Comparison of ENCODE assay signal across 8 cellular contexts in genomic region chr6:45422541-45423110, GRCh38. TPM values are rescaled to one million over a fixed set of nuclear protein-coding genes. Genes with fewer than 3 reads are reported as not detected.
DNase-seq lines count a peak whose midpoint lies in the region; ATAC-seq and TF ChIP-seq lines count a peak whose summit lies in the region.

No MANE protein-coding gene starts in this region.

- peaks cover 61% of the 10 kb centered on the region for H3K27me3 Mint-ChIP-seq in activated naive CD4-positive, alpha-beta T cell treated with anti-CD3 and anti-CD28 coated beads, Interleukin-2, amount 10 ng/mL, durations not matched to agents 7 days and 5 days

- H3K27ac Mint-ChIP-seq in activated naive CD4-positive, alpha-beta T cell treated with anti-CD3 and anti-CD28 coated beads, Interleukin-2, amount 10 ng/mL, durations not matched to agents 7 days and 5 days: peak overlapping the region; percentile 87

- TF ChIP-seq CTCF in GM20000 (IDR thresholded peaks at IDR 0.05; ENCODE audit: extremely low read depth, missing control alignments): no peak

- no peaks in the 10 kb centered on the region for H3K9me3 Mint-ChIP-seq in activated naive CD4-positive, alpha-beta T cell treated with anti-CD3 and anti-CD28 coated beads, Interleukin-2, amount 10 ng/mL, durations not matched to agents 7 days and 5 days

- H3K27me3 ChIP-seq in rectal smooth muscle tissue (ENCODE audit: control insufficient read depth, insufficient read depth, low read length): peaks cover 16% of the 10 kb centered on the region

- peak overlapping the region; percentile 93 for H3K9ac ChIP-seq in rectal smooth muscle tissue (ENCODE audit: low read length)

- H3K36me3 ChIP-seq in rectal smooth muscle tissue (ENCODE audit: control insufficient read depth, insufficient read depth, low read length): no peaks in the 10 kb centered on the region

- intact Hi-C loops in left cardiac atrium (cut with DNase I): no loop called here

- H3K27ac ChIP-seq in rectal smooth muscle tissue (ENCODE audit: low read depth, low read length): peak overlapping the region; percentile 43

- peak overlapping the region; percentile 87 for H3K4me3 ChIP-seq in rectal smooth muscle tissue (ENCODE audit: low read length)

- DNase-seq in GM20000 (ENCODE audit: low spot score) (peak; percentile 34), left cardiac atrium (peak; percentile 47), NCI-H1092 (lab: John Stamatoyannopoulos, UW) (no peak)
- peak; percentile 66 for DNase-seq in activated naive CD4-positive, alpha-beta T cell treated with anti-CD3 and anti-CD28 coated beads, Interleukin-2, amount 10 ng/mL, durations not matched to agents 7 days and 5 days

- no peaks in the 10 kb centered on the region for H3K4me1 ChIP-seq in rectal smooth muscle tissue (ENCODE audit: control insufficient read depth, insufficient read depth, low read length)

- ATAC-seq in left cardiac atrium (peak; percentile 11 to 27), HG02623 (IDR thresholded peaks at IDR 0.05; ENCODE audit: unreplicated experiment) (no peak), GM21717 (IDR thresholded peaks at IDR 0.05; ENCODE audit: unreplicated experiment) (no peak)

- CTCF ChIA-PET in activated naive CD4-positive, alpha-beta T cell treated with anti-CD3 and anti-CD28 coated beads, Interleukin-2, amount 10 ng/mL, durations not matched to agents 7 days and 5 days (lab: Charles Lee): interaction anchor here (1.1 to 3.9 kb wide), 2 partner anchors 292 to 500 kb away, joined by 10 to 20 read pairs; no protein-coding TSS in a partner anchor

- H3K4me3 Mint-ChIP-seq in activated naive CD4-positive, alpha-beta T cell treated with anti-CD3 and anti-CD28 coated beads, Interleukin-2, amount 10 ng/mL, durations not matched to agents 7 days and 5 days: peak overlapping the region; percentile 84

- peaks cover 35% of the 10 kb centered on the region for H3K4me1 Mint-ChIP-seq in activated naive CD4-positive, alpha-beta T cell treated with anti-CD3 and anti-CD28 coated beads, Interleukin-2, amount 10 ng/mL, durations not matched to agents 7 days and 5 days

- peaks cover 1% of the 10 kb centered on the region for H3K36me3 Mint-ChIP-seq in activated naive CD4-positive, alpha-beta T cell treated with anti-CD3 and anti-CD28 coated beads, Interleukin-2, amount 10 ng/mL, durations not matched to agents 7 days and 5 days

TF ChIP-seq in PFSK-1, 5 proteins besides CTCF, POLR2A, EP300 and RAD21:
- TF ChIP-seq FOXP2 (optimal IDR thresholded peaks at IDR 0.05; ENCODE audit: borderline replicate concordance, extremely low read depth, extremely low read length, insufficient read depth) (peak; percentile 58), SIN3A (IDR thresholded peaks at IDR 0.05; ENCODE audit: borderline replicate concordance, insufficient read depth, low read length) (no peak)

RNA-seq across cellular contexts. Expression of gene SUPT3H, which starts 44.9 kb away (rescaled TPM):
- 7.7 TPM for polyA plus RNA-seq in PFSK-1 (2012; ENCODE audit: insufficient read length, low read depth)
- total RNA-seq in left cardiac atrium: 1 to 10 TPM; 3.2 to 4.3 TPM

Comparison
In these comparisons a context has a peak if more than half of its experiments do, and no peak if none do; other contexts are left out.
1. ATAC-seq: peak in left cardiac atrium (2 of 2); none in HG02623 (single experiment) and GM21717 (single experiment).